In the genomic region with DNA sequence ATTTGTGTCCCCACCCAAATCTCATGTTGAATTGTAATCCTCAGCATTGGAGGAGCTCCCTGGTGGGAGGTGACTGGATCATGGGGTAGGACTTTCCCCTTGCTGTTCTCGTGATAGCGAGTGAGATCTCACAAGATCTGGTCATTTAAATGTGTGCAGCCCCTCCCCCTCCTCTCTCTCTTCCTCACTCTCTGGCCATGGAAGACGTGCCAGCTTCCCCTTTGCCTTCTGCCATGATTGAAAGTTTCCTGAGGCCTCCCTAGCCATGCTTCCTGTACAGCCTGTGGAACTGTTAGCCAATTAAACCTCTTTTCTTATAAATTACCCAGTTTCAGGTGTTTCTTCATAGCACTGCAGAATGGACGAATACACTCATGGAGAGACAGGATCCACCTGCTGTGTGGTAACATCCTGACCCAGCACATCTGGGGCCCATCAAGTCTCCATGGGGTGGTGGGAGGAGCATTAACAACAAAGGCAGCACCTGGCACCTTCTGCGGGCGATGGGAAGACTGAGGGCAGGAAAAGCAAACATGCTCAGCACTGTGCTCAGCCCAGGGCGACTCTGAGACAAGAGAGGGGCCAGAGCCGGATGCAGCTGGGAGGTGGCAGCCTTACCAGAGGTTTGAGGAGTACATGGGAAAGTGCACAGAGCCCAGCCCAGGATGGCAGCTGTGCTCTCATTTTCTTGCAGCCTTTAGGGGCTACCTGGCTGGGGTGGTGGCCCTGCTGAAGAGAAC, we compare ENCODE assay signal across 26 cellular contexts. TPM values are rescaled to one million over a fixed set of nuclear protein-coding genes. Genes with fewer than 3 reads are reported as not detected.
DNase-seq lines count a peak whose midpoint lies in the region; ATAC-seq, FAIRE-seq and TF ChIP-seq lines count a peak whose summit lies in the region.
"Had no signal": no experiment of that assay in that cellular context is flagged by ENCODE, and none has a peak within 500 bp of the region (broad histone marks: within the 10 kb centered on the region; RNA-seq: fewer than 3 reads in every experiment).

No MANE protein-coding gene starts in this region.

- no peaks in the 10 kb centered on the region for H3K36me3 Mint-ChIP-seq in CD4-positive, CD25-positive, alpha-beta regulatory T cell
- H3K36me3 Mint-ChIP-seq: natural killer cell had no signal

- WGBS in H1 (ENCODE audit: extremely low coverage in 1 of 2, insufficient coverage in 1 of 2, insufficient read length in 1 of 2, insufficient replicate concordance in 2 of 2, low coverage in 1 of 2, low lambda C conversion rate in 2 of 2, missing lambda C conversion rate in 1 of 2), 2 experiments, result 90% methylated on average over 8 of the region's 8 CpGs; no CpG with 5 or more reads in 1 of the 2 experiments

- FAIRE-seq in H1 (lab: Jason Lieb, UNC), result no peak
- FAIRE-seq: kidney had no signal

- no peak overlapping the region for H3K56ac ChIP-seq in H1 (replicated peaks; ENCODE audit: insufficient read length, low read depth, low read length)

- no peaks in the 10 kb centered on the region for H3K27me3 Mint-ChIP-seq in CD4-positive, CD25-positive, alpha-beta regulatory T cell

- H3K4ac ChIP-seq in H1 (replicated peaks; ENCODE audit: insufficient read length, low read depth, low read length), result no peak overlapping the region

- TF ChIP-seq RAD21 in H1 (IDR thresholded peaks at IDR 0.05 in 1 of 2, conservative IDR thresholded peaks at IDR 0.05 in 1 of 2; ENCODE audit: low read depth in 2 of 2, low read length in 2 of 2), result no peak

- peaks cover 0 to 29% (median 7%) of the 10 kb centered on the region in 4 donors for H3K4me1 Mint-ChIP-seq in CD4-positive, CD25-positive, alpha-beta regulatory T cell

- no peak for TF ChIP-seq EP300 in H1 (IDR thresholded peaks at IDR 0.05; ENCODE audit: borderline replicate concordance in 1 of 2, low read depth in 2 of 2, low read length in 2 of 2)

- POLR2A ChIA-PET in H1 (lab: Charles Lee; ENCODE audit: partially characterized antibody), result interaction anchor here (0.7 to 2.0 kb wide), 3 partner anchors 12 to 25 kb away, joined by 3 to 4 read pairs (median 4); no protein-coding TSS in a partner anchor

- H2BK15ac ChIP-seq in H1 (ENCODE audit: low read length), result 0 out of 2 replicates have a peak overlapping the region, but pooled peaks have one; percentile 5

- H3K18ac ChIP-seq in H1 (ENCODE audit: extremely low read depth, low read length), result no peak overlapping the region

- H3K79me2 ChIP-seq in H1 (ENCODE audit: control insufficient read depth in 1 of 2, insufficient read depth in 2 of 2, low read length in 2 of 2), result no peaks in the 10 kb centered on the region

- H3K27me3 ChIP-seq in CD4-positive, CD25-positive, alpha-beta regulatory T cell (ENCODE audit: control insufficient read depth, insufficient read depth, low read length), result no peaks in the 10 kb centered on the region
- H3K27me3 ChIP-seq in H1 (replicated peaks in 1 of 4; ENCODE audit: control insufficient read depth in 3 of 4, extremely low read depth in 1 of 4, insufficient read depth in 3 of 4, low read length in 3 of 4), result no peaks in the 10 kb centered on the region
- H3K27me3 ChIP-seq: brain microvascular endothelial cell, SJSA1 had no signal

- H3K4me3 ChIP-seq in CD4-positive, CD25-positive, alpha-beta regulatory T cell (ENCODE audit: low read depth, low read length), result no peak overlapping the region
- no peak overlapping the region for H3K4me3 ChIP-seq in H1 (ENCODE audit: extremely low read depth in 1 of 4, insufficient read depth in 2 of 4, low read depth in 3 of 4, low read length in 4 of 4)
- H3K4me3 ChIP-seq: SJSA1 had no signal

- H3K27ac ChIP-seq in CD4-positive, CD25-positive, alpha-beta regulatory T cell (ENCODE audit: insufficient read depth, low read length, poor library complexity, severe bottlenecking), result no peak overlapping the region
- no peak overlapping the region for H3K27ac ChIP-seq in H1 (ENCODE audit: low read depth, low read length)
- H3K27ac ChIP-seq: brain microvascular endothelial cell, epithelial cell of prostate, SJSA1 had no signal

- TF ChIP-seq POLR2A in H1 (IDR thresholded peaks at IDR 0.05; ENCODE audit: control extremely low read depth in 1 of 2, low read depth in 2 of 2, low read length in 2 of 2), result no peak

- no peak for DNase-seq in CD4-positive, CD25-positive, alpha-beta regulatory T cell
- DNase-seq in COR-L47 (lab: John Stamatoyannopoulos, UW) (peak; percentile 25), NCI-H510A treated with DMSO at 0.1 percent for 48 hours (lab: John Stamatoyannopoulos, UW) (peak; percentile 97), H1 (ENCODE audit: low read depth in 1 of 2, low spot score in 2 of 2) (peak in 1 of 2 experiments; percentile 37)
- no peak for DNase-seq in NK-92 treated with Interleukin-12 subunit alpha and Interleukin-12 subunit beta, amount 100 ng/mL, for 24 hours (lab: John Stamatoyannopoulos, UW)
- DNase-seq in activated effector memory CD4-positive, alpha-beta T cell treated with Interleukin-2 at 50 U/mL for 16 hours, result no peak
- DNase-seq: activated T-cell treated with anti-CD3 and anti-CD28 coated beads for 4 hours; AML-193; brain microvascular endothelial cell; DMS 273 treated with DMSO at 0.1 percent for 48 hours; foreskin melanocyte; hypothalamus; Kasumi-1; mammary epithelial cell; natural killer cell; NCI-H1105 treated with DMSO at 0.1 percent for 48 hours; NCI-H226; stimulated activated CD4-positive, alpha-beta T cell treated with anti-CD3 and anti-CD28 coated beads, Interleukin-2, amount 100 ng/mL, for 48 hours; T1000 had no signal

- no peak overlapping the region for H4K8ac ChIP-seq in H1 (ENCODE audit: extremely low read depth, insufficient read depth, low read length)

- CTCF ChIA-PET in H1 (lab: Charles Lee; ENCODE audit: partially characterized antibody), result interaction anchor here (0.6 to 9.5 kb wide), 19 partner anchors 10 to 183 kb away, joined by 3 to 100 read pairs (median 4); partner anchors contain the start of gene ALPP

- H2BK12ac ChIP-seq in H1 (ENCODE audit: low read depth, low read length), result 0 out of 2 replicates have a peak overlapping the region, but pooled peaks have one; percentile 39

- H4K91ac ChIP-seq in H1 (replicated peaks; ENCODE audit: insufficient read length, low read length), result no peak overlapping the region

- no peak for ATAC-seq in CD4-positive, CD25-positive, alpha-beta regulatory T cell (ENCODE audit: low read depth in 2 of 2)
- no peak for ATAC-seq in HG03342 (IDR thresholded peaks at IDR 0.05; ENCODE audit: unreplicated experiment)
- ATAC-seq: natural killer cell had no signal

- no peak overlapping the region for H2BK20ac ChIP-seq in H1 (ENCODE audit: low read length)

- H3K36me3 ChIP-seq in CD4-positive, CD25-positive, alpha-beta regulatory T cell (ENCODE audit: control insufficient read depth, insufficient read depth, low read length), result no peaks in the 10 kb centered on the region
- H3K36me3 ChIP-seq in H1 (ENCODE audit: control insufficient read depth in 2 of 4, insufficient read depth in 4 of 4, low read length in 3 of 4), result no peaks in the 10 kb centered on the region
- H3K36me3 ChIP-seq: brain microvascular endothelial cell, SJSA1 had no signal

- peaks cover 8% of the 10 kb centered on the region for H3K4me1 ChIP-seq in CD4-positive, CD25-positive, alpha-beta regulatory T cell (ENCODE audit: control insufficient read depth, insufficient read depth, low read length, poor library complexity, severe bottlenecking)
- peaks cover 0 to 8% (median 1%) of the 10 kb centered on the region in 4 experiments; a peak in 4 of 7 replicates for H3K4me1 ChIP-seq in H1 (replicated peaks in 1 of 4; ENCODE audit: control insufficient read depth in 3 of 4, insufficient read depth in 4 of 4, low read length in 3 of 4)

- no peak overlapping the region for H3K23ac ChIP-seq in H1 (ENCODE audit: insufficient read length)

- no peak overlapping the region for H3K9ac ChIP-seq in H1 (replicated peaks in 1 of 4; ENCODE audit: extremely low read depth in 1 of 4, low read depth in 3 of 4, low read length in 3 of 4)

- H3K79me1 ChIP-seq in H1 (ENCODE audit: low read depth, low read length), result no peaks in the 10 kb centered on the region

- no peak overlapping the region for H3K4me2 ChIP-seq in H1 (ENCODE audit: insufficient read depth in 1 of 2, low read depth in 2 of 2, low read length in 2 of 2)

- H4K20me1 ChIP-seq in H1 (replicated peaks in 1 of 2; ENCODE audit: control insufficient read depth in 1 of 2, insufficient read depth in 2 of 2, low read length in 2 of 2), result no peaks in the 10 kb centered on the region

- H2BK120ac ChIP-seq in H1 (replicated peaks; ENCODE audit: low read depth, low read length), result no peak overlapping the region

- peak overlapping the region in 3 of 4 donors; percentile 30 to 51 (median 42) for H3K4me3 Mint-ChIP-seq in CD4-positive, CD25-positive, alpha-beta regulatory T cell
- H3K4me3 Mint-ChIP-seq: dendritic cell treated with granulocyte-macrophage colony-stimulating factor and Interleukin-4, amounts not matched to agents 40 ng/mL and 50 ng/mL, for 4 days; natural killer cell had no signal

- TF ChIP-seq CTCF in H1 (IDR thresholded peaks at IDR 0.05; ENCODE audit: control extremely low read depth in 1 of 3, insufficient read depth in 1 of 3, low read depth in 1 of 3, low read length in 3 of 3), result no peak

- no peak overlapping the region for H2BK5ac ChIP-seq in H1 (ENCODE audit: low read depth, low read length)

- H3K14ac ChIP-seq in H1 (ENCODE audit: insufficient read length), result no peak overlapping the region

- H3K23me2 ChIP-seq in H1 (ENCODE audit: low read depth, low read length), result no peaks in the 10 kb centered on the region

- peak overlapping the region in 1 of 3 donors; percentile 41 for H3K27ac Mint-ChIP-seq in CD4-positive, CD25-positive, alpha-beta regulatory T cell
- H3K27ac Mint-ChIP-seq: dendritic cell treated with granulocyte-macrophage colony-stimulating factor and Interleukin-4, amounts not matched to agents 40 ng/mL and 50 ng/mL, for 4 days; natural killer cell had no signal

- peaks cover 0 to 1% (median 0%) of the 10 kb centered on the region in 7 donors for H3K9me3 Mint-ChIP-seq in CD4-positive, CD25-positive, alpha-beta regulatory T cell
- H3K9me3 Mint-ChIP-seq: natural killer cell had no signal

- H3K9me3 ChIP-seq in CD4-positive, CD25-positive, alpha-beta regulatory T cell (ENCODE audit: control insufficient read depth in 2 of 2, low read length in 2 of 2), result no peaks in the 10 kb centered on the region
- no peaks in the 10 kb centered on the region for H3K9me3 ChIP-seq in H1 (ENCODE audit: insufficient read depth in 2 of 2, low read depth in 1 of 2, low read length in 1 of 2)
- H3K9me3 ChIP-seq: SJSA1 had no signal

- H4K5ac ChIP-seq in H1 (ENCODE audit: insufficient read length, low read depth, low read length), result no peak overlapping the region

- no peak overlapping the region for H2AFZ ChIP-seq in H1 (ENCODE audit: low read length)

- no peak overlapping the region for H2AK5ac ChIP-seq in H1 (ENCODE audit: low read depth, low read length)

RNA-seq across cellular contexts. Expression of gene ALPP, which starts 16.2 kb away (rescaled TPM):
- not detected for total RNA-seq in CD4-positive, CD25-positive, alpha-beta regulatory T cell
- polyA plus RNA-seq in CD4-positive, CD25-positive, alpha-beta regulatory T cell, result not detected
- total RNA-seq in H1 (2021; fragmentation: NEBNext Ultra II Directional; extraction: Animal tissue kit (Norgen Biotek cat#: 25700)), result 0.15 TPM in 1 of 2 replicates, not detected in the other
- 0.15 and 0.20 TPM in 2 replicates for polyA plus RNA-seq in H1 (2011; rRNA removed)
- polyA plus RNA-seq in H1 (2011; cell fraction: cytosol; rRNA removed), result 0.06 TPM
- polyA plus RNA-seq in H1 (2011; cell fraction: nucleus; rRNA removed), result 0.19 TPM
- polyA plus RNA-seq in H1 (2012, experiment 1 of 2), result 0.28 to 0.85 TPM (median 0.65 TPM) in 4 replicates
- 0.07 TPM for polyA plus RNA-seq in H1 (2012, experiment 2 of 2)
- polyA plus RNA-seq in H1 (2013, experiment 1 of 2), result 0.12 TPM
- polyA plus RNA-seq in H1 (2013, experiment 2 of 2), result 0.06 TPM
- 0.06 and 0.07 TPM in 2 replicates for polyA minus RNA-seq in H1 (2011; rRNA and poly(A)+ RNA removed)
- polyA minus RNA-seq in H1 (2011; cell fraction: cytosol; rRNA and poly(A)+ RNA removed), result not detected
- polyA minus RNA-seq in H1 (2011; cell fraction: nucleus; rRNA and poly(A)+ RNA removed), result not detected
- total RNA-seq: kidney, mammary epithelial cell, skeletal muscle tissue, subcutaneous adipose tissue had no signal

RNA-seq across cellular contexts. Expression of gene ALPG, which starts 44.3 kb away (rescaled TPM):
- not detected for total RNA-seq in CD4-positive, CD25-positive, alpha-beta regulatory T cell
- not detected for polyA plus RNA-seq in CD4-positive, CD25-positive, alpha-beta regulatory T cell
- 0.56 and 0.75 TPM in 2 replicates for total RNA-seq in H1 (2021; fragmentation: NEBNext Ultra II Directional; extraction: Animal tissue kit (Norgen Biotek cat#: 25700))
- polyA plus RNA-seq in H1 (2011; rRNA removed), result 2.1 and 3.2 TPM in 2 replicates
- 1.2 TPM for polyA plus RNA-seq in H1 (2011; cell fraction: cytosol; rRNA removed)
- polyA plus RNA-seq in H1 (2011; cell fraction: nucleus; rRNA removed), result 2.3 TPM
- polyA plus RNA-seq in H1 (2012, experiment 1 of 2), result 1.1 to 3.0 TPM (median 2.2 TPM) in 4 replicates
- polyA plus RNA-seq in H1 (2012, experiment 2 of 2), result 1.0 TPM
- 1.4 TPM for polyA plus RNA-seq in H1 (2013, experiment 1 of 2)
- polyA plus RNA-seq in H1 (2013, experiment 2 of 2), result 1.1 TPM
- 0.44 and 0.57 TPM in 2 replicates for polyA minus RNA-seq in H1 (2011; rRNA and poly(A)+ RNA removed)
- polyA minus RNA-seq in H1 (2011; cell fraction: cytosol; rRNA and poly(A)+ RNA removed), result 0.88 TPM
- polyA minus RNA-seq in H1 (2011; cell fraction: nucleus; rRNA and poly(A)+ RNA removed), result 0.70 TPM
- total RNA-seq: kidney, mammary epithelial cell, natural killer cell, skeletal muscle tissue, subcutaneous adipose tissue had no signal

Comparison
In these comparisons a context has a peak if more than half of its experiments do, and no peak if none do; other contexts are left out.
1. DNase-seq: peak in COR-L47 (single experiment) and NCI-H510A treated with DMSO at 0.1 percent for 48 hours (single experiment); none in CD4-positive, CD25-positive, alpha-beta regulatory T cell (0 of 3), NK-92 treated with Interleukin-12 subunit alpha and Interleukin-12 subunit beta, amount 100 ng/mL, for 24 hours (single experiment) and activated effector memory CD4-positive, alpha-beta T cell treated with Interleukin-2 at 50 U/mL for 16 hours (single experiment).